ENCODE assay signal across 11 cellular contexts in the genomic region with DNA sequence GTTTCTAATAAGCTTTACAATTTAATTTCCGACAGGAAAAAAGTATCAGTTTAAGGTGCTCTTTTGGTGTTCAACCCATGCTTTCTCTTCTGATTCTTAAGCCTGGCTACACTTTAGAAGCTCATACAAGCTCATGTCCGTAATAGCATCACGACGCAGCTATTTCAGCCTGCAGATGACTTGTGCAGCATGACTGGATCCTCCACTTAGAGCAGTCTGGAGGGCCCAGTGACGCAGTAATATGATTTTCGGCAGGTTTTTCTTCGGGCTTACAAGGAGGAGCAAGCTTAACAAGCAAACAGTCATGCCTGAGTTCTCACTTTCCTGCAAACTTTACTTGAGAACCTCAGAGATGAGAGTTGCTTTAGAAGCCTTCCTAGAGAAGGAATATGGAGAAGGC.
DNase-seq lines count a peak whose midpoint lies in the region; ATAC-seq lines count a peak whose summit lies in the region.
"Had no signal": no experiment of that assay in that cellular context is flagged by ENCODE, and none has a peak within 500 bp of the region (broad histone marks: within the 10 kb centered on the region; RNA-seq: fewer than 3 reads in every experiment).

No MANE protein-coding gene starts in this region.

- ATAC-seq in GM21360 (IDR thresholded peaks at IDR 0.05; ENCODE audit: unreplicated experiment): no peak
- ATAC-seq: activated T-cell treated with anti-CD3 and anti-CD28 coated beads, Interleukin-2, amount 50 U/mL, for 4 hours; CD8-positive, alpha-beta T cell had no signal

- DNase-seq in DMS153 (lab: John Stamatoyannopoulos, UW): peak; percentile 12
- DNase-seq in DMS153 treated with DMSO at 0.1 percent for 48 hours (lab: John Stamatoyannopoulos, UW; ENCODE audit: unreplicated experiment): no peak
- peak; percentile 28 for DNase-seq in NCI-H146 treated with DMSO at 0.1 percent for 48 hours (lab: John Stamatoyannopoulos, UW; ENCODE audit: unreplicated experiment)
- peak; percentile 87 for DNase-seq in SK-N-DZ (ENCODE audit: low spot score)
- DNase-seq in retina: peak; percentile 20
- no peak for DNase-seq in stimulated activated naive CD4-positive, alpha-beta T cell (lab: John Stamatoyannopoulos, UW)
- DNase-seq in activated CD4-positive, alpha-beta T cell treated with anti-CD3 and anti-CD28 coated beads for 4 hours: no peak
- DNase-seq: 8988T; activated T-cell treated with anti-CD3 and anti-CD28 coated beads, Interleukin-2, amount 50 U/mL, for 4 hours; CD8-positive, alpha-beta T cell had no signal

Comparison
In these comparisons a context has a peak if more than half of its experiments do, and no peak if none do; other contexts are left out.
1. DNase-seq: peak in DMS153 (single experiment), NCI-H146 treated with DMSO at 0.1 percent for 48 hours (single experiment), SK-N-DZ (single experiment) and retina (single experiment); none in DMS153 treated with DMSO at 0.1 percent for 48 hours (single experiment), stimulated activated naive CD4-positive, alpha-beta T cell (0 of 6) and activated CD4-positive, alpha-beta T cell treated with anti-CD3 and anti-CD28 coated beads for 4 hours (0 of 2).